8 cellular contexts compared by ENCODE assay signal in the genomic region with DNA sequence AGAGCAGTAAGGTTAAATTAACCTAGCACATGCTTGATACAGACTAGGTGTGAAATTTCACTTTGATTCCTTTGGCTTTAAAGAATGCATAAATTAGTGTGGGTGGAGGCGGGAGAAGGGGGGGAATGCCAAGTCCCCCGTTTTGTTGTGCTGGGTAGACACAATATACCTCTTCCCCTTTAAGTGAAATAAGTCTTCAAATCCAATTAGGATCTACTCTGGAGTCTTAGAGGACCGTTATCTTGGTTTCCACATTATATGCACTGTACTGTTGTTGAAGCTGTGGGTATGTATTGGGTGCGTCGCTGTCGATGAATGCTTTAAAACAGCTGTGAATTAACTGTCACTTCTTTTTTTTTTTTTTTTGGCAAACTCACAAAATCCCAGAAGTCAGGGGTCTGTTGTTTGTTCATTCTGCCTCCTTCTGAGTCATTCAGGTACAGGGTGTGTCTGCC.
DNase-seq lines count a peak whose midpoint lies in the region; ATAC-seq and TF ChIP-seq lines count a peak whose summit lies in the region.

No MANE protein-coding gene starts in this region.

- TF ChIP-seq CTCF in AG10803 (conservative IDR thresholded peaks at IDR 0.05; ENCODE audit: low read length) = no peak
- TF ChIP-seq CTCF in brain microvascular endothelial cell (IDR thresholded peaks at IDR 0.05; ENCODE audit: low read depth, low read length, missing control alignments) = no peak
- TF ChIP-seq CTCF in WERI-Rb-1 (IDR thresholded peaks at IDR 0.05; ENCODE audit: low read depth, low read length) = no peak

- H3K36me3 ChIP-seq in brain microvascular endothelial cell (replicated peaks) (no peaks in the 10 kb centered on the region), mucosa of rectum (ENCODE audit: control insufficient read depth in 2 of 2, insufficient read depth in 2 of 2, low read length in 2 of 2) (no peaks in the 10 kb centered on the region), WERI-Rb-1 (no peaks in the 10 kb centered on the region)

- no peaks in the 10 kb centered on the region for H3K9me3 ChIP-seq in mucosa of rectum (ENCODE audit: control insufficient read depth in 2 of 2, low read length in 2 of 2)
- H3K9me3 ChIP-seq in WERI-Rb-1 (ENCODE audit: severe bottlenecking) = no peaks in the 10 kb centered on the region

- H3K4me3 ChIP-seq in AG10803 (ENCODE audit: low read length) (peak overlapping the region; percentile 73), brain microvascular endothelial cell (ENCODE audit: low read depth, low read length) (peak overlapping the region; percentile 68), mucosa of rectum (ENCODE audit: low read length in 2 of 2) (peak overlapping the region; percentile 58 to 65), WERI-Rb-1 (ENCODE audit: low read depth, low read length) (no peak overlapping the region)

- no peak overlapping the region for H3K27ac ChIP-seq in brain microvascular endothelial cell
- H3K27ac ChIP-seq in mucosa of rectum (ENCODE audit: low read depth in 2 of 2, low read length in 2 of 2) = peak overlapping the region; percentile 0 to 58
- H3K27ac ChIP-seq in WERI-Rb-1 = no peak overlapping the region

- peak overlapping the region in 1 of 2 donors; percentile 68 for H3K9ac ChIP-seq in mucosa of rectum (ENCODE audit: low read depth in 1 of 2, low read length in 2 of 2)

- peaks cover 5 to 16% of the 10 kb centered on the region in 2 donors for H3K4me1 ChIP-seq in mucosa of rectum (ENCODE audit: control insufficient read depth in 2 of 2, insufficient read depth in 2 of 2, low read length in 2 of 2)

- ATAC-seq in HG02840 (IDR thresholded peaks at IDR 0.05; ENCODE audit: low FRiP score, unreplicated experiment) (peak; percentile 0), GM19328 (IDR thresholded peaks at IDR 0.05; ENCODE audit: unreplicated experiment) (no peak)

- H3K27me3 ChIP-seq in brain microvascular endothelial cell (replicated peaks) (peaks cover 5% of the 10 kb centered on the region), mucosa of rectum (ENCODE audit: control insufficient read depth in 2 of 2, insufficient read depth in 2 of 2, low read length in 2 of 2) (peaks cover 15 to 22% of the 10 kb centered on the region in 2 donors), WERI-Rb-1 (ENCODE audit: insufficient read depth, low read depth, severe bottlenecking) (peaks cover 49% of the 10 kb centered on the region)

- in situ Hi-C loops in brain microvascular endothelial cell (cut with HindIII; ENCODE audit: low pct_ligation_motif_present, low sequenced_read_pairs) = no loop called here

- DNase-seq in AG10803 (ENCODE audit: low read depth) (no peak), brain microvascular endothelial cell (no peak), UCSD-AML1 (lab: John Stamatoyannopoulos, UW; ENCODE audit: unreplicated experiment) (no peak), WERI-Rb-1 (no peak), NCI-H1417 treated with DMSO at 0.1 percent for 48 hours (lab: John Stamatoyannopoulos, UW) (no peak)

Comparison
In these comparisons a context has a peak if more than half of its experiments do, and no peak if none do; other contexts are left out.
1. H3K27ac ChIP-seq: peak in mucosa of rectum (2 of 2); none in brain microvascular endothelial cell (single experiment) and WERI-Rb-1 (single experiment).